Comparison of ENCODE assay signal across 20 cellular contexts in the genomic region with DNA sequence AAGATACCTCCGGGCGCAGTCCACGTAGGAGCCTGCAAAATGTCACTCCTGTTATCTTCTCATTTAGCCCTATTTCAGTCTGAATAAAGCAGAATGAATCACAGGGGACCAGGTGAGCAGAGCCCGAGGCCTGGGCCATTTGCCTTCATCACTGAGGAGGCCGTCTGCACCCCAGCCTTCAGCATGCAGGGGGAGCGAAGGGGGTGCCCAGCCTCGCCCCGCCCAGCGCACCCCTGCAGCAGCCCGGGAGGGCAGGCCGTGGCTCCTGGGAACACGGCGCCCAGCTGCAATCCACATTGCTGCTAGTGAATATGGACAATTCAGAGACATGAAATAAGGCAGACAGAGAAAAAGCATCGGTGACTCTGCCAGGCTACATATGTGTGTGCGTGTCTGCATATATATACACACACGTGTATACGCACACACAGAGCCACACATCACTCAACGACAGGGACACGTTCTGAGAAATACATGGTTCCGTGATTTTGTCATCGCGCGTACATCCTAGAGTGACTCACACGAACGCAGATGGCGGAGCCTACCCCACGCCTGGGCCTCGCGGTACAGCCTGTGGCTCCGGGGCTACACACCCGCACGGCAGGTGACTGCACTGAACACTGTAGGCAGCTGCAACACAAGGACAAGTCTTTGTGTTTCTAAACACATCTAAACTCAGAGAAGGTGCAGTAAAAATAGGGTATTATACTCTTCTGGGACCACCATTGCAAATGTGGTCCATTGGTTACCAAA.
"Had no signal": no experiment of that assay in that cellular context is flagged by ENCODE, and none has a peak within 500 bp of the region (broad histone marks: within the 10 kb centered on the region; RNA-seq: fewer than 3 reads in every experiment).

No MANE protein-coding gene starts in this region.

- H3K27ac Mint-ChIP-seq: dendritic cell treated with granulocyte-macrophage colony-stimulating factor and Interleukin-4, amounts not matched to agents 40 ng/mL and 50 ng/mL, for 4 days; endodermal cell; memory B cell; naive B cell; nephron; stimulated activated memory B cell treated with anti-CD40 and anti-IgM and Interleukin-4, amounts not matched to agents 10 μg/mL and 1 μg/mL and 100 μg/mL, for 72 hours; stimulated activated naive CD8-positive, alpha-beta T cell treated with anti-CD3 and anti-CD28 coated beads, Interleukin-15, Interleukin-2, amounts not matched to agents 100 ng/mL and 50 ng/mL, for 24 hours had no signal

- H3K4me3 ChIP-seq: gastrocnemius medialis, lower lobe of right lung, spleen, tibial artery, upper lobe of left lung, vagina had no signal

- H3K9me3 ChIP-seq: gastrocnemius medialis, lower lobe of right lung, spleen, tibial artery, upper lobe of left lung, vagina had no signal

- DNase-seq: endodermal cell; erythroblast; gastrocnemius medialis; islet precursor cell; lower lobe of right lung; naive B cell; spleen; stimulated activated CD4-positive, alpha-beta T cell treated with anti-CD3 and anti-CD28 coated beads, Interleukin-15, amount 100 ng/mL, for 24 hours; stimulated activated CD4-positive, alpha-beta T cell treated with anti-CD3 and anti-CD28 coated beads, Interleukin-1b, Interleukin-23, amount 100 ng/mL, for 48 hours; stimulated activated CD4-positive, alpha-beta T cell treated with anti-CD3 and anti-CD28 coated beads, Interleukin-4, amount 100 ng/mL, for 24 hours; tibial artery; upper lobe of left lung had no signal

- ATAC-seq: gastrocnemius medialis, left lobe of liver, sciatic nerve had no signal

- H3K9me3 Mint-ChIP-seq: dendritic cell treated with granulocyte-macrophage colony-stimulating factor and Interleukin-4, amounts not matched to agents 40 ng/mL and 50 ng/mL, for 4 days; stimulated activated naive CD8-positive, alpha-beta T cell treated with anti-CD3 and anti-CD28 coated beads, Interleukin-15, Interleukin-2, amounts not matched to agents 100 ng/mL and 50 ng/mL, for 24 hours had no signal

- H3K27ac ChIP-seq: gastrocnemius medialis, lower lobe of right lung, spleen, tibial artery, upper lobe of left lung, vagina had no signal

- H3K36me3 ChIP-seq: gastrocnemius medialis, lower lobe of right lung, spleen, tibial artery, upper lobe of left lung, vagina had no signal

- H3K4me3 Mint-ChIP-seq: dendritic cell treated with granulocyte-macrophage colony-stimulating factor and Interleukin-4, amounts not matched to agents 40 ng/mL and 50 ng/mL, for 4 days; endodermal cell; memory B cell; naive B cell; nephron; stimulated activated memory B cell treated with anti-CD40 and anti-IgM and Interleukin-4, amounts not matched to agents 10 μg/mL and 1 μg/mL and 100 μg/mL, for 72 hours; stimulated activated naive CD8-positive, alpha-beta T cell treated with anti-CD3 and anti-CD28 coated beads, Interleukin-15, Interleukin-2, amounts not matched to agents 100 ng/mL and 50 ng/mL, for 24 hours had no signal

- H3K36me3 Mint-ChIP-seq: memory B cell; naive B cell; stimulated activated memory B cell treated with anti-CD40 and anti-IgM and Interleukin-4, amounts not matched to agents 10 μg/mL and 1 μg/mL and 100 μg/mL, for 72 hours had no signal

- H3K27me3 ChIP-seq: vagina had no signal

- H3K4me1 ChIP-seq: gastrocnemius medialis, lower lobe of right lung, spleen, tibial artery, upper lobe of left lung, vagina had no signal

- H3K4me1 Mint-ChIP-seq: endodermal cell; memory B cell; naive B cell; nephron; stimulated activated memory B cell treated with anti-CD40 and anti-IgM and Interleukin-4, amounts not matched to agents 10 μg/mL and 1 μg/mL and 100 μg/mL, for 72 hours had no signal
